Comparison of ENCODE assay signal across 8 cellular contexts in genomic region chr17:80264048-80264792, GRCh38. TPM values are rescaled to one million over a fixed set of nuclear protein-coding genes. Genes with fewer than 3 reads are reported as not detected.
DNase-seq lines count a peak whose midpoint lies in the region; ATAC-seq and TF ChIP-seq lines count a peak whose summit lies in the region.

No MANE protein-coding gene starts in this region.

- no peak for TF ChIP-seq CTCF in thoracic aorta (IDR thresholded peaks at IDR 0.05)

- H3K36me3 ChIP-seq in thoracic aorta, result peaks cover 15% of the 10 kb centered on the region

- ATAC-seq in thoracic aorta (ENCODE audit: insufficient number of reproducible peaks, low FRiP score, low read depth) (no peak), HG03432 (IDR thresholded peaks at IDR 0.05; ENCODE audit: unreplicated experiment) (no peak), GM21515 (IDR thresholded peaks at IDR 0.05; ENCODE audit: unreplicated experiment) (no peak)

- peak; percentile 61 for DNase-seq in SIG-M5 treated with dmso at 0.1 percent for 504 hours (lab: John Stamatoyannopoulos, UW; ENCODE audit: unreplicated experiment)
- no peak for DNase-seq in SIG-M5 (lab: John Stamatoyannopoulos, UW)
- DNase-seq in activated T-helper 9 cell treated with anti-CD3 and anti-CD28 coated beads, Interleukin-2, amount 50 U/mL, for 16 hours (ENCODE audit: low read depth), result peak; percentile 42
- peak; percentile 57 for DNase-seq in medulla oblongata (ENCODE audit: extremely low spot score)
- DNase-seq in thoracic aorta (ENCODE audit: low spot score), result no peak
- DNase-seq in NCI-H187 treated with DMSO at 0.1 percent for 48 hours (lab: John Stamatoyannopoulos, UW), result no peak

- no peak overlapping the region for H3K27ac ChIP-seq in thoracic aorta

- H3K9me3 ChIP-seq in thoracic aorta, result no peaks in the 10 kb centered on the region

- H3K4me1 ChIP-seq in thoracic aorta (ENCODE audit: control insufficient read depth in 1 of 2, low read depth in 2 of 2), result peaks cover 15 to 39% of the 10 kb centered on the region in 2 donors

- H3K27me3 ChIP-seq in thoracic aorta (replicated peaks; ENCODE audit: insufficient read depth), result no peaks in the 10 kb centered on the region

- H3K4me3 ChIP-seq in thoracic aorta, result peak overlapping the region; percentile 65

RNA-seq across cellular contexts. Expression of gene RNF213, which starts 3.6 kb away (rescaled TPM):
- total RNA-seq in thoracic aorta, result 100 to 1,000 TPM; 150 to 174 TPM

RNA-seq across cellular contexts. Expression of gene SLC26A11, which starts 44.0 kb away (rescaled TPM):
- 10 to 100 TPM; 41.1 to 69.2 TPM for total RNA-seq in thoracic aorta

RNA-seq across cellular contexts. Expression of gene SGSH, which starts 44.1 kb away (rescaled TPM):
- 10 to 100 TPM; 22.2 to 51.8 TPM for total RNA-seq in thoracic aorta

Comparison
In these comparisons a context has a peak if more than half of its experiments do, and no peak if none do; other contexts are left out.
1. DNase-seq: peak in SIG-M5 treated with dmso at 0.1 percent for 504 hours (single experiment), activated T-helper 9 cell treated with anti-CD3 and anti-CD28 coated beads, Interleukin-2, amount 50 U/mL, for 16 hours (single experiment) and medulla oblongata (single experiment); none in SIG-M5 (single experiment), thoracic aorta (single experiment) and NCI-H187 treated with DMSO at 0.1 percent for 48 hours (single experiment).